In the genomic region with DNA sequence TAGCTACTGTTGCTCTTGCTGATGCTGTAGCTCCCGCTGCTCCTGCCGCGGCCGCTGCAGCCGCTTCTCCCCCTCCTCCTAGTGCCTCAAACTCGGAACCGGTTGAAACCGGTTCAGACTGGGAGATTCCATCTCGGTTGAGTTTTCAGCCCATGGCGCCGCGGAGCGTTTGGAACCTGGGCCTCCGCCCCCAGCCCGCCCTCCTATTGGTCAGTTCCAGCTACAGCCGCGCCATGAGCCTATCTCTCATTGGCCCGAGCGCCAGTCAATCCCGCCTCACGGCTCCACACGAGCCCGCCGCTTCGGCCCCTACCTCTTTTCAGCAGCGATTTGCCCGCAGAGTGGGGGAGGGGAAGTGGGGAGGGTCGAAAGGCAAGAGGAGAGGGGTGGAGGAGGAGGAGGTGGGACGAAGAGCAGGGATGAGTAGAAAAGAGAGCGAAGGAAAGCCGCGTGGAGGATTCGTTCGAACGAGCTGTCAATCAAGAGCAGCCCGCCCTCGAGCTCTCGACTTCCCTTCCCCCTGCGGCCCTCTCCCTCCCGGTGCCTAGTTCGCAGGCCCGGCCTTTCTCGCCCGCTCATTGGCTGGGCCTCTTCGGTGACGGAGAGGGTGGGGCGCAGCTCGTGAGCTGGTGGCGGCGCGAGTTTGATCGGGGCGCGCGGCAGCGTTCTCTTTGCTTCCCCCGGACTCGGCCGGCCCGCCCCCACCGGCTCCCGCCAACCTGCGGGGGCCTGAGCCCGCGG, we compare ENCODE assay signal across 8 cellular contexts. TPM values are rescaled to one million over a fixed set of nuclear protein-coding genes. Genes with fewer than 3 reads are reported as not detected.
DNase-seq lines count a peak whose midpoint lies in the region; ATAC-seq lines count a peak whose summit lies in the region.

A gene with protein sequence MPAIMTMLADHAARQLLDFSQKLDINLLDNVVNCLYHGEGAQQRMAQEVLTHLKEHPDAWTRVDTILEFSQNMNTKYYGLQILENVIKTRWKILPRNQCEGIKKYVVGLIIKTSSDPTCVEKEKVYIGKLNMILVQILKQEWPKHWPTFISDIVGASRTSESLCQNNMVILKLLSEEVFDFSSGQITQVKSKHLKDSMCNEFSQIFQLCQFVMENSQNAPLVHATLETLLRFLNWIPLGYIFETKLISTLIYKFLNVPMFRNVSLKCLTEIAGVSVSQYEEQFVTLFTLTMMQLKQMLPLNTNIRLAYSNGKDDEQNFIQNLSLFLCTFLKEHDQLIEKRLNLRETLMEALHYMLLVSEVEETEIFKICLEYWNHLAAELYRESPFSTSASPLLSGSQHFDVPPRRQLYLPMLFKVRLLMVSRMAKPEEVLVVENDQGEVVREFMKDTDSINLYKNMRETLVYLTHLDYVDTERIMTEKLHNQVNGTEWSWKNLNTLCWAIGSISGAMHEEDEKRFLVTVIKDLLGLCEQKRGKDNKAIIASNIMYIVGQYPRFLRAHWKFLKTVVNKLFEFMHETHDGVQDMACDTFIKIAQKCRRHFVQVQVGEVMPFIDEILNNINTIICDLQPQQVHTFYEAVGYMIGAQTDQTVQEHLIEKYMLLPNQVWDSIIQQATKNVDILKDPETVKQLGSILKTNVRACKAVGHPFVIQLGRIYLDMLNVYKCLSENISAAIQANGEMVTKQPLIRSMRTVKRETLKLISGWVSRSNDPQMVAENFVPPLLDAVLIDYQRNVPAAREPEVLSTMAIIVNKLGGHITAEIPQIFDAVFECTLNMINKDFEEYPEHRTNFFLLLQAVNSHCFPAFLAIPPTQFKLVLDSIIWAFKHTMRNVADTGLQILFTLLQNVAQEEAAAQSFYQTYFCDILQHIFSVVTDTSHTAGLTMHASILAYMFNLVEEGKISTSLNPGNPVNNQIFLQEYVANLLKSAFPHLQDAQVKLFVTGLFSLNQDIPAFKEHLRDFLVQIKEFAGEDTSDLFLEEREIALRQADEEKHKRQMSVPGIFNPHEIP (N-terminal part only) (minus strand): TSS at position 178 of the 741 bp plus-strand sequence. CDS start 4,459 bp downstream, outside the sequence.

- no peaks in the 10 kb centered on the region for H3K79me1 ChIP-seq in mesendoderm (ENCODE audit: low read length)

- no peak within 1 kb of the TSS for H2BK15ac ChIP-seq in mesendoderm (replicated peaks; ENCODE audit: low read depth)

- peak within 1 kb of the TSS; percentile 56 for H4K5ac ChIP-seq in mesendoderm (ENCODE audit: low read length)

- H3K9ac ChIP-seq in NT2/D1 (ENCODE audit: insufficient read length, low read depth) (peak within 1 kb of the TSS; percentile 96), endocrine pancreas (ENCODE audit: control insufficient read depth, insufficient read depth, low read length) (peak within 1 kb of the TSS; percentile 88), mesendoderm (ENCODE audit: low read length) (peak within 1 kb of the TSS; percentile 99)

- H3K4me3 ChIP-seq in NT2/D1 (ENCODE audit: insufficient read length, low read depth) = peak within 1 kb of the TSS; percentile 80
- peak within 1 kb of the TSS; percentile 58 for H3K4me3 ChIP-seq in endocrine pancreas (ENCODE audit: control insufficient read depth, insufficient read depth, low read length)
- peak within 1 kb of the TSS; percentile 99 for H3K4me3 ChIP-seq in mesendoderm (ENCODE audit: low read length)

- peak within 1 kb of the TSS; percentile 83 for H3K23ac ChIP-seq in mesendoderm (ENCODE audit: low read length)

- peaks cover 22% of the 10 kb centered on the region for H3K4me1 Mint-ChIP-seq in activated CD8-positive, alpha-beta memory T cell treated with anti-CD3 and anti-CD28 coated beads, Interleukin-2, amount 10 ng/mL, durations not matched to agents 7 days and 5 days

- H3K27me3 ChIP-seq in NT2/D1 (ENCODE audit: insufficient read depth, insufficient read length) (no peaks in the 10 kb centered on the region), endocrine pancreas (ENCODE audit: control insufficient read depth, insufficient read depth, low read length) (no peaks in the 10 kb centered on the region), mesendoderm (ENCODE audit: insufficient read depth, low read length, poor library complexity) (no peaks in the 10 kb centered on the region)

- ATAC-seq in GM21381 (IDR thresholded peaks at IDR 0.05; ENCODE audit: unreplicated experiment) = peak; percentile 77
- peak; percentile 85 for ATAC-seq in activated CD8-positive, alpha-beta memory T cell treated with anti-CD3 and anti-CD28 coated beads, Interleukin-2, amount 10 ng/mL, durations not matched to agents 7 days and 5 days

- CTCF ChIA-PET in activated CD8-positive, alpha-beta memory T cell treated with anti-CD3 and anti-CD28 coated beads, Interleukin-2, amount 10 ng/mL, durations not matched to agents 7 days and 5 days (lab: Charles Lee) = interaction anchor here (0.5 to 2.2 kb wide), 7 partner anchors 18 to 317 kb away, joined by 3 to 7 read pairs (median 3); no protein-coding TSS in a partner anchor

- H3K18ac ChIP-seq in mesendoderm (ENCODE audit: low read length) = peak within 1 kb of the TSS; percentile 99

- peak within 1 kb of the TSS; percentile 100 for H3K4ac ChIP-seq in mesendoderm (ENCODE audit: low read depth, low read length)

- H3K4me3 Mint-ChIP-seq in activated CD8-positive, alpha-beta memory T cell treated with anti-CD3 and anti-CD28 coated beads, Interleukin-2, amount 10 ng/mL, durations not matched to agents 7 days and 5 days = peak within 1 kb of the TSS; percentile 99

- H3K4me1 ChIP-seq in NT2/D1 (ENCODE audit: insufficient read depth, insufficient read length) = no peaks in the 10 kb centered on the region
- peaks cover 6% of the 10 kb centered on the region for H3K4me1 ChIP-seq in endocrine pancreas (ENCODE audit: control insufficient read depth, insufficient read depth, low read length)
- H3K4me1 ChIP-seq in mesendoderm (ENCODE audit: control insufficient read depth, low read depth, low read length) = peaks cover 3% of the 10 kb centered on the region

- no peaks in the 10 kb centered on the region for H3K9me3 ChIP-seq in NT2/D1 (ENCODE audit: insufficient read depth, low read length)
- H3K9me3 ChIP-seq in endocrine pancreas (ENCODE audit: control insufficient read depth, low read length) = no peaks in the 10 kb centered on the region

- no peaks in the 10 kb centered on the region for H3K27me3 Mint-ChIP-seq in activated CD8-positive, alpha-beta memory T cell treated with anti-CD3 and anti-CD28 coated beads, Interleukin-2, amount 10 ng/mL, durations not matched to agents 7 days and 5 days

- H3K36me3 Mint-ChIP-seq in activated CD8-positive, alpha-beta memory T cell treated with anti-CD3 and anti-CD28 coated beads, Interleukin-2, amount 10 ng/mL, durations not matched to agents 7 days and 5 days = peaks cover 12% of the 10 kb centered on the region

- WGBS in mesendoderm (ENCODE audit: extremely low coverage, insufficient coverage, low lambda C conversion rate) = no CpG with 5 or more reads among the region's 65 CpGs

- peak within 1 kb of the TSS; percentile 93 for H4K8ac ChIP-seq in mesendoderm (ENCODE audit: low read depth, low read length)

- peak within 1 kb of the TSS; percentile 82 for H2BK120ac ChIP-seq in mesendoderm (ENCODE audit: low read depth, low read length)

- no peaks in the 10 kb centered on the region for H3K9me3 Mint-ChIP-seq in activated CD8-positive, alpha-beta memory T cell treated with anti-CD3 and anti-CD28 coated beads, Interleukin-2, amount 10 ng/mL, durations not matched to agents 7 days and 5 days (ENCODE audit: low read depth)

- H3K56ac ChIP-seq in mesendoderm (ENCODE audit: low read length) = peak within 1 kb of the TSS; percentile 98

- H2AK5ac ChIP-seq in mesendoderm (ENCODE audit: low read length) = peak within 1 kb of the TSS; percentile 89

- peak within 1 kb of the TSS; percentile 81 for H2BK5ac ChIP-seq in mesendoderm (ENCODE audit: low read length)

- peak; percentile 100 for DNase-seq in COR-L47 (lab: John Stamatoyannopoulos, UW)
- peak; percentile 69 to 99 (median 98) for DNase-seq in HUDEP-2 (lab: John Stamatoyannopoulos, UW; ENCODE audit: unreplicated experiment in 76 of 76)
- DNase-seq in NT2/D1 (ENCODE audit: low read depth, low spot score) = peak; percentile 99
- peak; percentile 99 for DNase-seq in activated CD8-positive, alpha-beta memory T cell treated with anti-CD3 and anti-CD28 coated beads, Interleukin-2, amount 10 ng/mL, durations not matched to agents 7 days and 5 days
- DNase-seq in mesendoderm = peak; percentile 100
- peak; percentile 95 for DNase-seq in stimulated activated CD8-positive, alpha-beta memory T cell treated with anti-CD3 and anti-CD28 coated beads, Interleukin-15, amount 100 ng/mL, for 1 hour (ENCODE audit: low read depth)

- peak within 1 kb of the TSS; percentile 69 for H3K4me2 ChIP-seq in mesendoderm (ENCODE audit: low read length)

- H3K27ac Mint-ChIP-seq in activated CD8-positive, alpha-beta memory T cell treated with anti-CD3 and anti-CD28 coated beads, Interleukin-2, amount 10 ng/mL, durations not matched to agents 7 days and 5 days = peak within 1 kb of the TSS; percentile 100

- H3K36me3 ChIP-seq in NT2/D1 (ENCODE audit: insufficient read depth, insufficient read length, low read length) (peaks cover 5% of the 10 kb centered on the region), endocrine pancreas (ENCODE audit: control insufficient read depth, insufficient read depth, low read length) (no peaks in the 10 kb centered on the region), mesendoderm (ENCODE audit: control insufficient read depth, insufficient read depth, low read length) (no peaks in the 10 kb centered on the region)

- peak within 1 kb of the TSS; percentile 95 for H3K27ac ChIP-seq in mesendoderm (ENCODE audit: low read depth, low read length)

- H3K79me2 ChIP-seq in mesendoderm (ENCODE audit: control insufficient read depth, insufficient read depth, low read length) = peaks cover 38% of the 10 kb centered on the region

RNA-seq across cellular contexts. Expression of the gene that starts here (rescaled TPM):
- total RNA-seq in activated CD8-positive, alpha-beta memory T cell treated with anti-CD3 and anti-CD28 coated beads, Interleukin-2, amount 10 ng/mL, durations not matched to agents 7 days and 5 days = 100 to 1,000 TPM; 198 to 203 TPM
- polyA plus RNA-seq in mesendoderm (2013, experiment 1 of 2) = 155 TPM
- 153 TPM for polyA plus RNA-seq in mesendoderm (2013, experiment 2 of 2)

Comparison
In these comparisons a context has a peak if more than half of its experiments do, and no peak if none do; other contexts are left out.
1. Peak in every context shown above with its lines: DNase-seq, ATAC-seq, H3K4me3 ChIP-seq and H3K27ac ChIP-seq.